In the genomic region with DNA sequence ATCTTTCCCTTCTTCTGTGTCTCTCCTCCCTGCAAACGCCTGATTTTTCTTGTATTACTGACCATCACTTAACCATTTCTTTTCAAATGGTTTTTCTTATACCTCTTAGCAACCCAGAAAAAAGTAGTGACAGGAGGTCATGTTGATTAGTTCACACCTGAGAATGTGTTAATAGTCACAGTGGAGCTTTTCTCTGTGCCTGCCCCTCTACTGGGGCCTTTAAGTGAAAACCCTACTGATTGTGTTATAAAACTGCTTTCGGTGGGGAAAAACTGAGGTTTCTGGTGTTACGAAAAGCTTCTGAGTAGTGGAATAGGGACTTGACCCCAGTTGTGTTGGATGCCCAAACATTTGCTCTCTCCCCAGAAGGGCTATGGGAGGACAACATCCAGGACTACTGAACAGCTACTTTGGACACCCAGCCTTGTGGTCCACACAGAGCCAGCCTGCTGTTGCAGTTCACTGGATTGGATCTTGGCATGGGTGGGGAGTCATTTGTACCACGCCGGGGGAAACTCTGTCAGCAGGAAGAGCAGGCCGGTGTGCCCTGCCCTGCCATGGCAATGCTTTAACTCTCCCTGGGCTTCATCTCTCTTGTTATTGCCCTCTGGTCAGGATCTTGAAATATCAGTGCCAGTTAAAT, we compare ENCODE assay signal across 2 cellular contexts.
TF ChIP-seq lines count a peak whose summit lies in the region.

No MANE protein-coding gene starts in this region.

TF ChIP-seq in SK-N-SH, 30 proteins besides CTCF, POLR2A, EP300 and RAD21:
- TF ChIP-seq GABPA (IDR thresholded peaks at IDR 0.05; ENCODE audit: low read depth) (no peak), FOXM1 (IDR thresholded peaks at IDR 0.05; ENCODE audit: low read depth) (no peak), RXRA (IDR thresholded peaks at IDR 0.05; ENCODE audit: borderline replicate concordance, low read depth) (no peak), MEF2A (IDR thresholded peaks at IDR 0.05; ENCODE audit: borderline replicate concordance, low read depth) (no peak), EZH2phosphoT487 (IDR thresholded peaks at IDR 0.05; ENCODE audit: borderline replicate concordance, low read depth) (no peak), TCF12 (IDR thresholded peaks at IDR 0.05) (no peak), MXI1 (IDR thresholded peaks at IDR 0.05; ENCODE audit: low read depth, low read length) (no peak), FOXJ3 (CRISPR knock-in tag; IDR thresholded peaks at IDR 0.05) (no peak)
- TF ChIP-seq, protein P1, sequence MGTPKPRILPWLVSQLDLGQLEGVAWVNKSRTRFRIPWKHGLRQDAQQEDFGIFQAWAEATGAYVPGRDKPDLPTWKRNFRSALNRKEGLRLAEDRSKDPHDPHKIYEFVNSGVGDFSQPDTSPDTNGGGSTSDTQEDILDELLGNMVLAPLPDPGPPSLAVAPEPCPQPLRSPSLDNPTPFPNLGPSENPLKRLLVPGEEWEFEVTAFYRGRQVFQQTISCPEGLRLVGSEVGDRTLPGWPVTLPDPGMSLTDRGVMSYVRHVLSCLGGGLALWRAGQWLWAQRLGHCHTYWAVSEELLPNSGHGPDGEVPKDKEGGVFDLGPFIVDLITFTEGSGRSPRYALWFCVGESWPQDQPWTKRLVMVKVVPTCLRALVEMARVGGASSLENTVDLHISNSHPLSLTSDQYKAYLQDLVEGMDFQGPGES (IDR thresholded peaks at IDR 0.05; ENCODE audit: low read depth, low read length) = no peak
- TF ChIP-seq, protein P2, sequence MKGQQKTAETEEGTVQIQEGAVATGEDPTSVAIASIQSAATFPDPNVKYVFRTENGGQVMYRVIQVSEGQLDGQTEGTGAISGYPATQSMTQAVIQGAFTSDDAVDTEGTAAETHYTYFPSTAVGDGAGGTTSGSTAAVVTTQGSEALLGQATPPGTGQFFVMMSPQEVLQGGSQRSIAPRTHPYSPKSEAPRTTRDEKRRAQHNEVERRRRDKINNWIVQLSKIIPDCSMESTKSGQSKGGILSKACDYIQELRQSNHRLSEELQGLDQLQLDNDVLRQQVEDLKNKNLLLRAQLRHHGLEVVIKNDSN (IDR thresholded peaks at IDR 0.05; ENCODE audit: borderline replicate concordance, low read depth) = no peak

TF ChIP-seq in SK-N-SH treated with all-trans-retinoic acid at 6 μM for 48 hours, 23 proteins besides CTCF, POLR2A, EP300 and RAD21:
- TF ChIP-seq, protein P3, sequence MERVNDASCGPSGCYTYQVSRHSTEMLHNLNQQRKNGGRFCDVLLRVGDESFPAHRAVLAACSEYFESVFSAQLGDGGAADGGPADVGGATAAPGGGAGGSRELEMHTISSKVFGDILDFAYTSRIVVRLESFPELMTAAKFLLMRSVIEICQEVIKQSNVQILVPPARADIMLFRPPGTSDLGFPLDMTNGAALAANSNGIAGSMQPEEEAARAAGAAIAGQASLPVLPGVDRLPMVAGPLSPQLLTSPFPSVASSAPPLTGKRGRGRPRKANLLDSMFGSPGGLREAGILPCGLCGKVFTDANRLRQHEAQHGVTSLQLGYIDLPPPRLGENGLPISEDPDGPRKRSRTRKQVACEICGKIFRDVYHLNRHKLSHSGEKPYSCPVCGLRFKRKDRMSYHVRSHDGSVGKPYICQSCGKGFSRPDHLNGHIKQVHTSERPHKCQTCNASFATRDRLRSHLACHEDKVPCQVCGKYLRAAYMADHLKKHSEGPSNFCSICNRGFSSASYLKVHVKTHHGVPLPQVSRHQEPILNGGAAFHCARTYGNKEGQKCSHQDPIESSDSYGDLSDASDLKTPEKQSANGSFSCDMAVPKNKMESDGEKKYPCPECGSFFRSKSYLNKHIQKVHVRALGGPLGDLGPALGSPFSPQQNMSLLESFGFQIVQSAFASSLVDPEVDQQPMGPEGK (CRISPR knock-in tag; IDR thresholded peaks at IDR 0.05; ENCODE audit: borderline replicate concordance) = no peak
- no peak for TF ChIP-seq ZFP30 (CRISPR knock-in tag; IDR thresholded peaks at IDR 0.05)
- TF ChIP-seq BACH2 (CRISPR knock-in tag; IDR thresholded peaks at IDR 0.05; ENCODE audit: borderline replicate concordance) = no peak
- TF ChIP-seq ZC3H10 (CRISPR knock-in tag; IDR thresholded peaks at IDR 0.05) = no peak
- no peak for TF ChIP-seq RARB (CRISPR knock-in tag; IDR thresholded peaks at IDR 0.05)
- TF ChIP-seq, protein P4, sequence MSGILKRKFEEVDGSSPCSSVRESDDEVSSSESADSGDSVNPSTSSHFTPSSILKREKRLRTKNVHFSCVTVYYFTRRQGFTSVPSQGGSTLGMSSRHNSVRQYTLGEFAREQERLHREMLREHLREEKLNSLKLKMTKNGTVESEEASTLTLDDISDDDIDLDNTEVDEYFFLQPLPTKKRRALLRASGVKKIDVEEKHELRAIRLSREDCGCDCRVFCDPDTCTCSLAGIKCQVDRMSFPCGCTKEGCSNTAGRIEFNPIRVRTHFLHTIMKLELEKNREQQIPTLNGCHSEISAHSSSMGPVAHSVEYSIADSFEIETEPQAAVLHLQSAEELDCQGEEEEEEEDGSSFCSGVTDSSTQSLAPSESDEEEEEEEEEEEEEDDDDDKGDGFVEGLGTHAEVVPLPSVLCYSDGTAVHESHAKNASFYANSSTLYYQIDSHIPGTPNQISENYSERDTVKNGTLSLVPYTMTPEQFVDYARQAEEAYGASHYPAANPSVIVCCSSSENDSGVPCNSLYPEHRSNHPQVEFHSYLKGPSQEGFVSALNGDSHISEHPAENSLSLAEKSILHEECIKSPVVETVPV (CRISPR knock-in tag; IDR thresholded peaks at IDR 0.05) = no peak
- TF ChIP-seq ZNF70 (CRISPR knock-in tag; IDR thresholded peaks at IDR 0.05) = no peak
- no peak for TF ChIP-seq ZNF8 (CRISPR knock-in tag; IDR thresholded peaks at IDR 0.05)
- TF ChIP-seq ESRRG (CRISPR knock-in tag; IDR thresholded peaks at IDR 0.05) = no peak
- no peak for TF ChIP-seq PPARA (CRISPR knock-in tag; IDR thresholded peaks at IDR 0.05; ENCODE audit: borderline replicate concordance)
- TF ChIP-seq ARNTL (CRISPR knock-in tag; IDR thresholded peaks at IDR 0.05; ENCODE audit: borderline replicate concordance, low read depth) = no peak
- no peak for TF ChIP-seq CSDC2 (CRISPR knock-in tag; IDR thresholded peaks at IDR 0.05)
- TF ChIP-seq, protein P5, sequence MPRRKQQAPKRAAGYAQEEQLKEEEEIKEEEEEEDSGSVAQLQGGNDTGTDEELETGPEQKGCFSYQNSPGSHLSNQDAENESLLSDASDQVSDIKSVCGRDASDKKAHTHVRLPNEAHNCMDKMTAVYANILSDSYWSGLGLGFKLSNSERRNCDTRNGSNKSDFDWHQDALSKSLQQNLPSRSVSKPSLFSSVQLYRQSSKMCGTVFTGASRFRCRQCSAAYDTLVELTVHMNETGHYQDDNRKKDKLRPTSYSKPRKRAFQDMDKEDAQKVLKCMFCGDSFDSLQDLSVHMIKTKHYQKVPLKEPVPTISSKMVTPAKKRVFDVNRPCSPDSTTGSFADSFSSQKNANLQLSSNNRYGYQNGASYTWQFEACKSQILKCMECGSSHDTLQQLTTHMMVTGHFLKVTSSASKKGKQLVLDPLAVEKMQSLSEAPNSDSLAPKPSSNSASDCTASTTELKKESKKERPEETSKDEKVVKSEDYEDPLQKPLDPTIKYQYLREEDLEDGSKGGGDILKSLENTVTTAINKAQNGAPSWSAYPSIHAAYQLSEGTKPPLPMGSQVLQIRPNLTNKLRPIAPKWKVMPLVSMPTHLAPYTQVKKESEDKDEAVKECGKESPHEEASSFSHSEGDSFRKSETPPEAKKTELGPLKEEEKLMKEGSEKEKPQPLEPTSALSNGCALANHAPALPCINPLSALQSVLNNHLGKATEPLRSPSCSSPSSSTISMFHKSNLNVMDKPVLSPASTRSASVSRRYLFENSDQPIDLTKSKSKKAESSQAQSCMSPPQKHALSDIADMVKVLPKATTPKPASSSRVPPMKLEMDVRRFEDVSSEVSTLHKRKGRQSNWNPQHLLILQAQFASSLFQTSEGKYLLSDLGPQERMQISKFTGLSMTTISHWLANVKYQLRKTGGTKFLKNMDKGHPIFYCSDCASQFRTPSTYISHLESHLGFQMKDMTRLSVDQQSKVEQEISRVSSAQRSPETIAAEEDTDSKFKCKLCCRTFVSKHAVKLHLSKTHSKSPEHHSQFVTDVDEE (CRISPR knock-in tag; IDR thresholded peaks at IDR 0.05) = no peak
- TF ChIP-seq SNAI2 (CRISPR knock-in tag; IDR thresholded peaks at IDR 0.05) = no peak
